9 cellular contexts compared by ENCODE assay signal in the genomic region with DNA sequence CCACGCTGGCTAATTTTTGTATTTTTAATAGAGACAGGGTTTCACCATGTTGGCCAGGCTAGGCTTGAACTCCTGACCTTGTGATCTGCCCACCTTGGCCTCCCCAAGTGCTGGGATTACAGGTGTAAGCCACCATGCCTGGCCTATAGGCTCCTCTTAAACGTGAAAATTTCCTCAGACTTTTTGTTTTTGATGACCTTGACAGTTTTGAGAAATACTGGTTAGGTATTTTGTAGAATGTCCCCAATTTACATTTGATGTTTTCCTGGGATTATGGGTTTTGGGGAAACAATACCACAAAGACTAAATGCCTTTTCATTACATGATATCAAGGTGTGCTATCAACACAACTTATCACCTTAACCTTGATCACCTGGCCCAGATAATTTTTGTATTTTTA. TPM values are rescaled to one million over a fixed set of nuclear protein-coding genes. Genes with fewer than 3 reads are reported as not detected.
"Had no signal": no experiment of that assay in that cellular context is flagged by ENCODE, and none has a peak within 500 bp of the region (broad histone marks: within the 10 kb centered on the region; RNA-seq: fewer than 3 reads in every experiment).

No MANE protein-coding gene starts in this region.

- DNase-seq: GM23248, H9, HCEC 1CT, Kasumi-1, KG1 had no signal

- H2AFZ ChIP-seq: GM23248 had no signal

- H3K4me3 Mint-ChIP-seq: H9, IgD-negative memory B cell had no signal

- FAIRE-seq: H1, H54 had no signal

- H3K9me3 Mint-ChIP-seq: H9 had no signal

- H3K4me3 ChIP-seq: GM23248 had no signal

- H3K27me3 Mint-ChIP-seq: IgD-negative memory B cell had no signal

- H3K27ac ChIP-seq: GM23248, HL-60 had no signal

- H3K27ac Mint-ChIP-seq: H9, IgD-negative memory B cell had no signal

- H3K9ac ChIP-seq: GM23248 had no signal

- H3K4me1 Mint-ChIP-seq: H9 had no signal

RNA-seq across cellular contexts. Expression of gene BCL2A1, which starts 20.7 kb away (rescaled TPM):
- total RNA-seq: GM23248, H1, H9 had no signal
- polyA plus RNA-seq: H1 had no signal
